In the genomic region with DNA sequence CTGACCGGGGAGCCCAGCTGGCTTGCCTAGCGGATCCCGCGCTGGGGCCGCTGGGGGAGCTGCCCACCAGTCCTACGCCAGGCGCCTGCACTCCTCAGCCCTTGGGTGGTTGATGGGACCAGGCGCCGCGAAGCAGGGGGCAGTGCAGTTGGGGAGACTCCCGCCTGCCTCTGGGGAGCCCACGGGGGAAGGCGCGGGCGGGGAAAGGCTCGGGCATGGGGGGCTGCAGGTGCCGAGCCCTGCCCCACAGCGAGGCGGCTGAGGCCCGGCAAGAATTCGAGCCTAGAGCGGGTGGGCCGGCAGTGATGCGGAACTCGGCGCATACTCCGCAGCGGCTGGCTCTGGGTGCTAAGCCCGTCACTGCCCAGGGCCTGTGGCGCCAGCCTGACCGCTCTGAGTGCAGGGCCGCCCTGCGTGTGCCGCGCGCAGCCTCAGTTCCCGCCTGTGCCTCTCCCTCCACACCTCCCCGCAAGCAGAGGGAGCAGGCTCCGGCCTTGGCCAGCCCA, we compare ENCODE assay signal across 17 cellular contexts.
"Had no signal": no experiment of that assay in that cellular context is flagged by ENCODE, and none has a peak within 500 bp of the region (broad histone marks: within the 10 kb centered on the region; RNA-seq: fewer than 3 reads in every experiment).

No MANE protein-coding gene starts in this region.

- H3K36me3 ChIP-seq: gastroesophageal sphincter, heart left ventricle, tibial artery had no signal

- DNase-seq: activated CD4-positive, alpha-beta T cell treated with anti-CD3 and anti-CD28 coated beads, Interleukin-2, amount 10 ng/mL, durations not matched to agents 7 days and 5 days; activated CD8-positive, alpha-beta T cell treated with anti-CD3 and anti-CD28 coated beads, Interleukin-2, amount 10 ng/mL, durations not matched to agents 7 days and 5 days; activated naive CD4-positive, alpha-beta T cell treated with anti-CD3 and anti-CD28 coated beads, Interleukin-2, amount 10 ng/mL, durations not matched to agents 7 days and 5 days; activated T-cell treated with anti-CD3 and anti-CD28 coated beads, Interleukin-2, amount 50 U/mL, for 24 hours; cerebellar nuclear complex; cortex of kidney; effector CD4-positive, alpha-beta T cell; kidney glomerular epithelial cell; stimulated activated CD4-positive, alpha-beta T cell treated with anti-CD3 and anti-CD28 coated beads, Interleukin-12 subunit alpha, Interleukin-12 subunit beta, amount 100 ng/mL, for 4 hours; stimulated activated CD4-positive, alpha-beta T cell treated with anti-CD3 and anti-CD28 coated beads, Interleukin-1b, Interleukin-23, amount 100 ng/mL, for 48 hours; stimulated activated CD8-positive, alpha-beta memory T cell treated with anti-CD3 and anti-CD28 coated beads, Interleukin-4, amount 100 ng/mL, for 48 hours; stimulated activated naive CD4-positive, alpha-beta T cell; T-helper 1 cell had no signal

- H3K9me3 ChIP-seq: tibial artery had no signal

- H3K27me3 ChIP-seq: tibial artery had no signal

- ATAC-seq: activated CD8-positive, alpha-beta T cell treated with anti-CD3 and anti-CD28 coated beads, Interleukin-2, amount 10 ng/mL, durations not matched to agents 7 days and 5 days; esophagus mucosa; gastroesophageal sphincter; heart left ventricle had no signal

- H3K4me3 ChIP-seq: tibial artery had no signal

- H3K4me1 ChIP-seq: gastroesophageal sphincter, heart left ventricle, tibial artery had no signal

- H3K27ac ChIP-seq: gastroesophageal sphincter, heart left ventricle, tibial artery had no signal
